7 cellular contexts compared by ENCODE assay signal in genomic region chr11:2884424-2884815, GRCh38. TPM values are rescaled to one million over a fixed set of nuclear protein-coding genes. Genes with fewer than 3 reads are reported as not detected.
DNase-seq lines count a peak whose midpoint lies in the region; ATAC-seq and TF ChIP-seq lines count a peak whose summit lies in the region.

No MANE protein-coding gene starts in this region.

- H3K36me3 ChIP-seq in thoracic aorta, result no peaks in the 10 kb centered on the region

- H3K27ac ChIP-seq in layer of hippocampus (ENCODE audit: low read depth, low read length), result peak overlapping the region; percentile 80
- peak overlapping the region; percentile 81 to 85 for H3K27ac ChIP-seq in thoracic aorta

- DNase-seq in HuH-7.5 (ENCODE audit: low spot score), result peak; percentile 75
- DNase-seq in cardiac fibroblast (ENCODE audit: low read depth in 2 of 2), result peak in 1 of 2 donors; percentile 61
- no peak for DNase-seq in thoracic aorta (ENCODE audit: low spot score)
- DNase-seq in HCEC 1CT, result no peak

- ATAC-seq in thoracic aorta (ENCODE audit: insufficient number of reproducible peaks, low FRiP score, low read depth), result no peak
- no peak for ATAC-seq in GM21576 (IDR thresholded peaks at IDR 0.05; ENCODE audit: unreplicated experiment)
- no peak for ATAC-seq in HG02759 (IDR thresholded peaks at IDR 0.05; ENCODE audit: unreplicated experiment)

- no peak for TF ChIP-seq CTCF in cardiac fibroblast (IDR thresholded peaks at IDR 0.05; ENCODE audit: low read depth, low read length)
- TF ChIP-seq CTCF in thoracic aorta (IDR thresholded peaks at IDR 0.05), result no peak

- H3K4me1 ChIP-seq in thoracic aorta (ENCODE audit: control insufficient read depth in 1 of 2, low read depth in 2 of 2), result peaks cover 8 to 18% of the 10 kb centered on the region in 2 donors

- no peaks in the 10 kb centered on the region for H3K9me3 ChIP-seq in thoracic aorta

- H3K4me3 ChIP-seq in cardiac fibroblast (replicated peaks in 1 of 2; ENCODE audit: low read depth in 2 of 2, low read length in 2 of 2), result peak overlapping the region; percentile 53
- peak overlapping the region; percentile 98 for H3K4me3 ChIP-seq in thoracic aorta

- H3K27me3 ChIP-seq in layer of hippocampus (ENCODE audit: control insufficient read depth, insufficient read depth, low read length) (no peaks in the 10 kb centered on the region), thoracic aorta (replicated peaks; ENCODE audit: insufficient read depth) (no peaks in the 10 kb centered on the region)

RNA-seq across cellular contexts. Expression of gene CDKN1C, which starts 1.2 kb away (rescaled TPM):
- total RNA-seq in thoracic aorta, result 10 to 100 TPM; 17.1 to 25.0 TPM

RNA-seq across cellular contexts. Expression of gene PHLDA2, which starts 44.8 kb away (rescaled TPM):
- total RNA-seq in thoracic aorta, result 10 to 100 TPM; 14.4 to 21.3 TPM
